In genomic region chr4:66930216-66930615, GRCh38 we compare ENCODE assay signal across 21 cellular contexts.
"Had no signal": no experiment of that assay in that cellular context is flagged by ENCODE, and none has a peak within 500 bp of the region (broad histone marks: within the 10 kb centered on the region; RNA-seq: fewer than 3 reads in every experiment).

No MANE protein-coding gene starts in this region.

- H3K27ac ChIP-seq: esophagus squamous epithelium, right atrium auricular region, tibial nerve, uterus, VCaP had no signal

- H3K27me3 Mint-ChIP-seq: activated naive CD4-positive, alpha-beta T cell treated with anti-CD3 and anti-CD28 coated beads, Interleukin-2, amount 50 U/mL, for 24 hours; naive B cell; progenitor cell of endocrine pancreas had no signal

- H3K9me3 ChIP-seq: esophagus squamous epithelium, mucosa of descending colon, right atrium auricular region, tibial nerve, uterus had no signal

- H3K4me1 ChIP-seq: esophagus squamous epithelium, right atrium auricular region, tibial nerve, uterus had no signal

- H3K9me3 Mint-ChIP-seq: activated naive CD4-positive, alpha-beta T cell treated with anti-CD3 and anti-CD28 coated beads, Interleukin-2, amount 50 U/mL, for 24 hours; neural crest cell had no signal

- H3K36me3 Mint-ChIP-seq: activated naive CD4-positive, alpha-beta T cell treated with anti-CD3 and anti-CD28 coated beads, Interleukin-2, amount 50 U/mL, for 24 hours; naive B cell had no signal

- H3K4me3 ChIP-seq: esophagus squamous epithelium, mucosa of descending colon, right atrium auricular region, tibial nerve, uterus had no signal

- H3K4me3 Mint-ChIP-seq: activated naive CD4-positive, alpha-beta T cell treated with anti-CD3 and anti-CD28 coated beads, Interleukin-2, amount 50 U/mL, for 24 hours; naive B cell; neural crest cell had no signal

- ATAC-seq: left cardiac atrium; mucosa of descending colon; stimulated activated naive CD8-positive, alpha-beta T cell treated with anti-CD3 and anti-CD28 coated beads, Interleukin-15, Interleukin-2, amounts not matched to agents 100 U/mL and 50 U/mL, for 24 hours had no signal

- H3K27ac Mint-ChIP-seq: activated naive CD4-positive, alpha-beta T cell treated with anti-CD3 and anti-CD28 coated beads, Interleukin-2, amount 50 U/mL, for 24 hours; naive B cell; progenitor cell of endocrine pancreas had no signal

- H3K4me1 Mint-ChIP-seq: activated naive CD4-positive, alpha-beta T cell treated with anti-CD3 and anti-CD28 coated beads, Interleukin-2, amount 50 U/mL, for 24 hours; naive B cell; neural crest cell had no signal

- H3K36me3 ChIP-seq: esophagus squamous epithelium, right atrium auricular region, tibial nerve, uterus had no signal

- DNase-seq: activated CD4-positive, alpha-beta T cell treated with anti-CD3 and anti-CD28 coated beads, Interleukin-2, amount 50 U/mL, for 1 hour; activated CD4-positive, CD25-positive, alpha-beta regulatory T cell treated with anti-CD3 and anti-CD28 coated beads, Interleukin-2, amount 50 U/mL, for 72 hours; activated CD8-positive, alpha-beta memory T cell treated with anti-CD3 and anti-CD28 coated beads for 24 hours; activated CD8-positive, alpha-beta memory T cell treated with anti-CD3 and anti-CD28 coated beads, Interleukin-2, amount 50 U/mL, for 48 hours; activated gamma-delta T cell; activated T-cell treated with anti-CD3 and anti-CD28 coated beads, Interleukin-2, amount 50 U/mL, for 48 hours; effector CD8-positive, alpha-beta T cell; esophagus squamous epithelium; left cardiac atrium; mesenchymal stem cell; mucosa of descending colon; naive B cell; stimulated activated CD4-positive, alpha-beta T cell treated with anti-CD3 and anti-CD28 coated beads, Interleukin-2, amount 100 ng/mL, for 24 hours; stimulated activated naive CD8-positive, alpha-beta T cell treated with anti-CD3 and anti-CD28 coated beads, Interleukin-15, Interleukin-2, amounts not matched to agents 100 U/mL and 50 U/mL, for 24 hours; uterus had no signal

- H3K27me3 ChIP-seq: esophagus squamous epithelium, right atrium auricular region, tibial nerve, uterus had no signal
